Comparison of ENCODE assay signal across 13 cellular contexts in the genomic region with DNA sequence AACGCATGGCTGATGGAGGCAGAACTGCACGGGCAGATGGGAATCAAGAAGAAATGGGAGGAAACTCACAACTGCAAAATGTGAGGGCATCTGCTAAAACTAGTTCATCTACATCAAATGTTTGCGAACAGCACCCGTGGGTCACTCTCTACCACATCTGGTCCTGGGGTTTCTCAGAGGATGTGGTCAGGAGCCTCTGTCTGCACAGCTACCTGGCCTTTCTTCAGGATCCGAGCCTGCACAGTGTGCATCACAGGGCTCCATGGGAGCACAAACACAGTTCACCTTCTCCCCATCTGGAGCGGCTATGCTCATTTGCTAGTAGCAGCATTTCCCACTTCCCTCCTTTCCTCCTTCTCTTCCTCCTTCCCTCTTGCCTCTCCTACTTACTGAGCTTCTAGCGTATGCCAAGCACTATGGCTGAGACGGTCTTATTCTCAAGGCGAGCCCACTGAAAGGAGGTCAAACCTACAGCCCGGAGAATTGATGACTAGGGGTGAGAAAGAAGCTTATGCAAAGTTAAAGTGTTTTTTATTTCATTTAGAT.
"Had no signal": no experiment of that assay in that cellular context is flagged by ENCODE, and none has a peak within 500 bp of the region (broad histone marks: within the 10 kb centered on the region; RNA-seq: fewer than 3 reads in every experiment).

No MANE protein-coding gene starts in this region.

- H3K27me3 ChIP-seq: heart right ventricle, sigmoid colon, suprapubic skin had no signal

- ATAC-seq: activated CD4-positive, CD25-positive, alpha-beta regulatory T cell treated with anti-CD3 and anti-CD28 coated beads, Interleukin-2, amount 50 U/mL, for 24 hours; activated T-cell treated with anti-CD3 and anti-CD28 coated beads, Interleukin-2, amount 50 U/mL, for 4 hours; stimulated activated naive CD8-positive, alpha-beta T cell treated with anti-CD3 and anti-CD28 coated beads, Interleukin-15, Interleukin-2, amounts not matched to agents 100 U/mL and 50 U/mL, for 24 hours had no signal

- H3K4me3 ChIP-seq: heart right ventricle, psoas muscle, sigmoid colon, suprapubic skin had no signal

- H3K9me3 ChIP-seq: psoas muscle, sigmoid colon, suprapubic skin had no signal

- DNase-seq: activated CD4-positive, alpha-beta memory T cell treated with anti-CD3 and anti-CD28 coated beads for 36 hours; activated gamma-delta T cell; activated naive CD8-positive, alpha-beta T cell treated with anti-CD3 and anti-CD28 coated beads, Interleukin-2, amount 10 ng/mL, durations not matched to agents 7 days and 5 days; activated T-cell treated with anti-CD3 and anti-CD28 coated beads, Interleukin-2, amount 50 U/mL, for 4 hours; foreskin melanocyte; heart right ventricle; nucleus accumbens; psoas muscle; sigmoid colon; stimulated activated CD4-positive, alpha-beta T cell treated with anti-CD3 and anti-CD28 coated beads, Interleukin-12 subunit alpha, Interleukin-12 subunit beta, amount 100 ng/mL, for 4 hours; stimulated activated naive CD8-positive, alpha-beta T cell treated with anti-CD3 and anti-CD28 coated beads, Interleukin-15, Interleukin-2, amounts not matched to agents 100 U/mL and 50 U/mL, for 24 hours had no signal

- H3K36me3 ChIP-seq: heart right ventricle, sigmoid colon, suprapubic skin had no signal

- H3K27ac ChIP-seq: psoas muscle had no signal
